Comparison of ENCODE assay signal across 1 cellular context in genomic region chr18:3604626-3605408, GRCh38.
A peak's percentile ranks its signal among the peaks of the same experiment; 100 is the strongest.
TF ChIP-seq lines count a peak whose summit lies in the region.

No MANE protein-coding gene starts in this region.

TF ChIP-seq in K562, 482 proteins besides CTCF, POLR2A, EP300 and RAD21 (continued from another document and continues in another):
- TF ChIP-seq TFE3 (CRISPR knock-in tag; IDR thresholded peaks at IDR 0.05), result peak; percentile 13; the same call in 1 of the 2 replicates
- TF ChIP-seq ZNF354B (CRISPR knock-in tag; IDR thresholded peaks at IDR 0.05), result no peak
- no peak for TF ChIP-seq RNF219 (CRISPR knock-in tag; IDR thresholded peaks at IDR 0.05)
- peak; percentile 2 for TF ChIP-seq CHD7 (IDR thresholded peaks at IDR 0.05; ENCODE audit: low read depth, low read length)
- no peak for TF ChIP-seq ZNF395 (CRISPR knock-in tag; IDR thresholded peaks at IDR 0.05)
- no peak for TF ChIP-seq ILF3 (IDR thresholded peaks at IDR 0.05; ENCODE audit: borderline replicate concordance)
- no peak for TF ChIP-seq NKRF (IDR thresholded peaks at IDR 0.05; ENCODE audit: borderline replicate concordance)
- TF ChIP-seq ZBTB12 (CRISPR knock-in tag; IDR thresholded peaks at IDR 0.05), result peak; percentile 24; the same call in 1 of the 2 replicates
- TF ChIP-seq ZFX (CRISPR knock-in tag; IDR thresholded peaks at IDR 0.05), result no peak
- no peak for TF ChIP-seq NR1H2 (CRISPR knock-in tag; IDR thresholded peaks at IDR 0.05)
- TF ChIP-seq HDGF (IDR thresholded peaks at IDR 0.05), result no peak
- no peak for TF ChIP-seq E2F3 (CRISPR knock-in tag; IDR thresholded peaks at IDR 0.05)
- TF ChIP-seq MAFF (IDR thresholded peaks at IDR 0.05; ENCODE audit: low read length), result peak; percentile 89
- TF ChIP-seq FIP1L1 (IDR thresholded peaks at IDR 0.05; ENCODE audit: low read depth, low read length, poor library complexity, severe bottlenecking), result peak; percentile 36
- peak; percentile 16; the same call in 1 of the 2 replicates for TF ChIP-seq ZNF232 (CRISPR knock-in tag; IDR thresholded peaks at IDR 0.05)
- no peak for TF ChIP-seq JUN (IDR thresholded peaks at IDR 0.05; ENCODE audit: borderline replicate concordance, low read depth, low read length)
- no peak for TF ChIP-seq JUN (CRISPR knock-in tag; IDR thresholded peaks at IDR 0.05; ENCODE audit: borderline replicate concordance)
- peak; percentile 59 for TF ChIP-seq CHD1 (IDR thresholded peaks at IDR 0.05; ENCODE audit: low read length)
- peak; percentile 58; the same call in 1 of the 2 replicates for TF ChIP-seq DDX20 (tag; IDR thresholded peaks at IDR 0.05; ENCODE audit: low read depth)
- TF ChIP-seq RB1 (IDR thresholded peaks at IDR 0.05; ENCODE audit: low read depth), result no peak
- peak; percentile 69; the same call in 1 of the 2 replicates for TF ChIP-seq ZNF347 (CRISPR knock-in tag; IDR thresholded peaks at IDR 0.05; ENCODE audit: low read depth)
- TF ChIP-seq NFE2L1 (tag; IDR thresholded peaks at IDR 0.05; ENCODE audit: borderline replicate concordance, low read depth), result peak; percentile 92
- no peak for TF ChIP-seq ZBTB26 (CRISPR knock-in tag; IDR thresholded peaks at IDR 0.05)
- TF ChIP-seq ZBTB34 (CRISPR knock-in tag; IDR thresholded peaks at IDR 0.05), result no peak
- TF ChIP-seq DMBX1 (CRISPR knock-in tag; IDR thresholded peaks at IDR 0.05; ENCODE audit: borderline replicate concordance), result peak; percentile 77
- no peak for TF ChIP-seq SETDB1 (IDR thresholded peaks at IDR 0.05; ENCODE audit: low read length)
- no peak for TF ChIP-seq BCL6 (CRISPR knock-in tag; IDR thresholded peaks at IDR 0.05)
- TF ChIP-seq NONO (IDR thresholded peaks at IDR 0.05; ENCODE audit: low read depth in 2 of 2, low read length in 1 of 2), result peak in 1 of 2 experiments; percentile 60; a peak in 2 of 4 replicates
- TF ChIP-seq NR2C1 (IDR thresholded peaks at IDR 0.05), result no peak
- no peak for TF ChIP-seq NR2C1 (tag; IDR thresholded peaks at IDR 0.05)
- no peak for TF ChIP-seq IRF1 (CRISPR knock-in tag; IDR thresholded peaks at IDR 0.05; ENCODE audit: borderline replicate concordance)
- TF ChIP-seq ZKSCAN8 (CRISPR knock-in tag; IDR thresholded peaks at IDR 0.05), result no peak
- no peak for TF ChIP-seq ZNF75A (CRISPR knock-in tag; IDR thresholded peaks at IDR 0.05)
